27 cellular contexts compared by ENCODE assay signal in the genomic region with DNA sequence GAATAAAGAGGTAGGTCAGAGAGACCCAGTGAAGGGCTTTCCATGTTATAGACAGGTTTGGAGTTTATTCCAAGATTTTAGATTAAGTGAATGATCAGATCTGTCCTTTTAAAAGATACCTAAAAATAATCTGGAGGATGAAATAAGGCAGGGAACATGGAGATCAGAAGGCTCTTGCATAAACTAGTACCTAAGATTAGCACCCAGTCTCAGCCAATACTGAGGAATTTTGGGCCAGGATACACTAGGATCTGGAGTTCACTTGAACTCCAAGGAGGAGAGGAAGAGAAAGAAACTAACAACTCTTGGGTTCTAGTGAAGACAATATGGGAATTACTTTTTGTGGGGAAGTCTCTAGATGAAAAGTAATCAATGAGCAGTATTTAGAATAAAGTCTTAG. TPM values are rescaled to one million over a fixed set of nuclear protein-coding genes. Genes with fewer than 3 reads are reported as not detected.
"Had no signal": no experiment of that assay in that cellular context is flagged by ENCODE, and none has a peak within 500 bp of the region (broad histone marks: within the 10 kb centered on the region; RNA-seq: fewer than 3 reads in every experiment).

No MANE protein-coding gene starts in this region.

- H3K9me3 ChIP-seq: heart right ventricle, lower lobe of right lung, pancreas, psoas muscle, right atrium auricular region, spleen, testis, thyroid gland, transverse colon, upper lobe of left lung, vagina had no signal

- H2AFZ ChIP-seq: hepatocyte had no signal

- H3K4me3 Mint-ChIP-seq: naive thymus-derived CD8-positive, alpha-beta T cell; nephron; neural crest cell; stimulated activated naive B cell treated with anti-CD40 and anti-IgM and Interleukin-4, amounts not matched to agents 10 μg/mL and 1 μg/mL and 100 μg/mL, for 72 hours; stimulated activated naive CD8-positive, alpha-beta T cell treated with anti-CD3 and anti-CD28 coated beads, Interleukin-15, Interleukin-2, amounts not matched to agents 100 ng/mL and 50 ng/mL, for 24 hours had no signal

- H3K4me3 ChIP-seq: heart right ventricle, hepatocyte, lower lobe of right lung, pancreas, psoas muscle, right atrium auricular region, skin epidermis, spleen, testis, thyroid gland, transverse colon, upper lobe of left lung, vagina had no signal

- H3K27ac ChIP-seq: hepatocyte, lower lobe of right lung, pancreas, psoas muscle, right atrium auricular region, spleen, testis, thyroid gland, transverse colon, upper lobe of left lung had no signal

- H3K27me3 Mint-ChIP-seq: naive thymus-derived CD8-positive, alpha-beta T cell; stimulated activated naive B cell treated with anti-CD40 and anti-IgM and Interleukin-4, amounts not matched to agents 10 μg/mL and 1 μg/mL and 100 μg/mL, for 72 hours; stimulated activated naive CD8-positive, alpha-beta T cell treated with anti-CD3 and anti-CD28 coated beads, Interleukin-15, Interleukin-2, amounts not matched to agents 100 ng/mL and 50 ng/mL, for 24 hours had no signal

- H3K27me3 ChIP-seq: heart right ventricle, hepatocyte, pancreas, right atrium auricular region, spleen, testis, thyroid gland, transverse colon, upper lobe of left lung, vagina had no signal

- H3K36me3 ChIP-seq: pancreas, right atrium auricular region, thyroid gland, transverse colon, vagina had no signal

- H3K4me2 ChIP-seq: hepatocyte had no signal

- DNase-seq: heart right ventricle; islet precursor cell; left ventricle myocardium superior; lower lobe of right lung; mammary epithelial cell; mesenchymal stem cell; naive thymus-derived CD8-positive, alpha-beta T cell; nucleus accumbens; pancreas; psoas muscle; spleen; stimulated activated CD4-positive, alpha-beta T cell treated with anti-CD3 and anti-CD28 coated beads, Interleukin-2, amount 100 ng/mL, for 48 hours; stimulated activated CD4-positive, alpha-beta T cell treated with anti-CD3 and anti-CD28 coated beads, Interleukin-4, amount 100 ng/mL, for 4 hours; stimulated activated CD8-positive, alpha-beta memory T cell treated with anti-CD3 and anti-CD28 coated beads, Interleukin-4, amount 100 ng/mL, for 48 hours; stimulated activated naive B cell treated with anti-CD40 and anti-IgM and Interleukin-4, amounts not matched to agents 10 μg/mL and 1 μg/mL and 100 μg/mL, for 72 hours; testis; thyroid gland; transverse colon; upper lobe of left lung had no signal

- H3K9me3 Mint-ChIP-seq: naive thymus-derived CD8-positive, alpha-beta T cell; nephron; neural crest cell; stimulated activated naive B cell treated with anti-CD40 and anti-IgM and Interleukin-4, amounts not matched to agents 10 μg/mL and 1 μg/mL and 100 μg/mL, for 72 hours; stimulated activated naive CD8-positive, alpha-beta T cell treated with anti-CD3 and anti-CD28 coated beads, Interleukin-15, Interleukin-2, amounts not matched to agents 100 ng/mL and 50 ng/mL, for 24 hours had no signal

- ATAC-seq: heart right ventricle; left ventricle myocardium superior; lower lobe of right lung; naive thymus-derived CD8-positive, alpha-beta T cell; pancreas; sciatic nerve; stimulated activated naive B cell treated with anti-CD40 and anti-IgM and Interleukin-4, amounts not matched to agents 10 μg/mL and 1 μg/mL and 100 μg/mL, for 72 hours had no signal

- H3K27ac Mint-ChIP-seq: nephron; stimulated activated naive B cell treated with anti-CD40 and anti-IgM and Interleukin-4, amounts not matched to agents 10 μg/mL and 1 μg/mL and 100 μg/mL, for 72 hours; stimulated activated naive CD8-positive, alpha-beta T cell treated with anti-CD3 and anti-CD28 coated beads, Interleukin-15, Interleukin-2, amounts not matched to agents 100 ng/mL and 50 ng/mL, for 24 hours had no signal

RNA-seq across cellular contexts. Expression of a gene that starts 47.9 kb away (rescaled TPM):
- total RNA-seq: hepatocyte, right atrium auricular region, transverse colon, vagina had no signal
- polyA plus RNA-seq: naive thymus-derived CD8-positive, alpha-beta T cell had no signal
